Comparison of ENCODE assay signal across 25 cellular contexts in genomic region chr13:79703772-79704171, GRCh38.
DNase-seq lines count a peak whose midpoint lies in the region; ATAC-seq, FAIRE-seq and TF ChIP-seq lines count a peak whose summit lies in the region.
"Had no signal": no experiment of that assay in that cellular context is flagged by ENCODE, and none has a peak within 500 bp of the region (broad histone marks: within the 10 kb centered on the region; RNA-seq: fewer than 3 reads in every experiment).

No MANE protein-coding gene starts in this region.

- POLR2A ChIA-PET in GM12878 (lab: Charles Lee) = no interaction called here

- no peak overlapping the region for H3K4me2 ChIP-seq in GM12878 (ENCODE audit: control insufficient read depth, insufficient read depth)
- H3K4me2 ChIP-seq: GM23338 had no signal

- H3K79me2 ChIP-seq in GM12878 (ENCODE audit: control insufficient read depth, insufficient read depth, low read length) = no peaks in the 10 kb centered on the region

- H3K27me3 Mint-ChIP-seq in T-helper 2 cell treated with Interferon-gamma antibody and Interleukin-4, amounts not matched to agents 5 μg/mL and 100 μg/mL, for 36 hours (ENCODE audit: low read depth) = no peaks in the 10 kb centered on the region
- H3K27me3 Mint-ChIP-seq: activated CD8-positive, alpha-beta memory T cell treated with anti-CD3 and anti-CD28 coated beads, Interleukin-2, amount 10 ng/mL, durations not matched to agents 7 days and 5 days; activated naive CD8-positive, alpha-beta T cell; naive B cell; stimulated activated naive B cell treated with anti-CD40 and anti-IgM and Interleukin-4, amounts not matched to agents 10 μg/mL and 1 μg/mL and 100 μg/mL, for 72 hours had no signal

- RAD21 ChIA-PET in GM12878 (lab: Charles Lee; ENCODE audit: unreplicated experiment) = interaction anchor here (1.3 kb wide), 1 partner anchor 25 kb away, joined by 6 read pairs; no protein-coding TSS in a partner anchor

- no TSS peak for BruUV-seq in GM12878 (replicated peaks; lab: Mats Ljungman, UMichigan)

- DNase-seq in GM12878 (ENCODE audit: low read depth, low spot score) (no peak), A172 (ENCODE audit: low spot score) (no peak), cerebellar nuclear complex (lab: John Stamatoyannopoulos, UW) (no peak), urothelium cell line (ENCODE audit: low spot score) (no peak)
- no peak for DNase-seq in T-helper 2 cell treated with Interferon-gamma antibody and Interleukin-4, amounts not matched to agents 5 μg/mL and 100 μg/mL, for 36 hours (ENCODE audit: low spot score)
- DNase-seq: activated CD4-positive, alpha-beta T cell treated with anti-CD3 and anti-CD28 coated beads for 4 hours; activated CD8-positive, alpha-beta memory T cell treated with anti-CD3 and anti-CD28 coated beads, Interleukin-2, amount 10 ng/mL, durations not matched to agents 7 days and 5 days; caudate nucleus; head of caudate nucleus; mesendoderm; naive B cell; NCI-H2171; NCI-H524 treated with DMSO at 0.1 percent for 48 hours; Peyer's patch; small intestine; stimulated activated CD4-positive, alpha-beta T cell treated with anti-CD3 and anti-CD28 coated beads, Interleukin-2, amount 100 ng/mL, for 48 hours; stimulated activated naive B cell treated with anti-CD40 and anti-IgM and Interleukin-4, amounts not matched to agents 10 μg/mL and 1 μg/mL and 100 μg/mL, for 72 hours had no signal

- CTCF ChIA-PET in GM12878 (lab: Yijun Ruan, JAX) = interaction anchor here (0.6 to 2.1 kb wide), 2 partner anchors 24 to 25 kb away, joined by 3 to 6 read pairs; no protein-coding TSS in a partner anchor

- no peak for TF ChIP-seq CTCF in GM12878 (IDR thresholded peaks at IDR 0.05 in 2 of 3, conservative IDR thresholded peaks at IDR 0.05 in 1 of 3; ENCODE audit: control insufficient read depth in 2 of 3, extremely low read depth in 1 of 3, insufficient read depth in 1 of 3, low read depth in 3 of 3, low read length in 3 of 3)

- no peak overlapping the region for H3K4me3 Mint-ChIP-seq in T-helper 2 cell treated with Interferon-gamma antibody and Interleukin-4, amounts not matched to agents 5 μg/mL and 100 μg/mL, for 36 hours
- H3K4me3 Mint-ChIP-seq: activated CD8-positive, alpha-beta memory T cell treated with anti-CD3 and anti-CD28 coated beads, Interleukin-2, amount 10 ng/mL, durations not matched to agents 7 days and 5 days; activated naive CD8-positive, alpha-beta T cell; GM23338; naive B cell; stimulated activated naive B cell treated with anti-CD40 and anti-IgM and Interleukin-4, amounts not matched to agents 10 μg/mL and 1 μg/mL and 100 μg/mL, for 72 hours had no signal

- H3K9me3 ChIP-seq in GM12878 (replicated peaks; ENCODE audit: control insufficient read depth, insufficient read depth, low read length) = no peaks in the 10 kb centered on the region
- H3K9me3 ChIP-seq: ascending aorta, Peyer's patch had no signal

- H3K9me3 Mint-ChIP-seq in T-helper 2 cell treated with Interferon-gamma antibody and Interleukin-4, amounts not matched to agents 5 μg/mL and 100 μg/mL, for 36 hours = no peaks in the 10 kb centered on the region
- H3K9me3 Mint-ChIP-seq: GM23338; stimulated activated naive B cell treated with anti-CD40 and anti-IgM and Interleukin-4, amounts not matched to agents 10 μg/mL and 1 μg/mL and 100 μg/mL, for 72 hours had no signal

- H3K4me3 ChIP-seq in GM12878 = no peak overlapping the region
- H3K4me3 ChIP-seq: ascending aorta, GM23338, K562, Peyer's patch had no signal

- H3K4me1 ChIP-seq in GM12878 (ENCODE audit: control insufficient read depth, insufficient read depth, low read length) = no peaks in the 10 kb centered on the region
- H3K4me1 ChIP-seq: ascending aorta, Peyer's patch had no signal

- TF ChIP-seq RAD21 in GM12878 (IDR thresholded peaks at IDR 0.05; ENCODE audit: insufficient read depth, low read depth, low read length) = no peak

- no peak for TF ChIP-seq POLR2A in GM12878 (IDR thresholded peaks at IDR 0.05; ENCODE audit: low read depth, low read length)

- no peaks in the 10 kb centered on the region for H3K36me3 ChIP-seq in GM12878 (ENCODE audit: control insufficient read depth in 2 of 2, insufficient read depth in 2 of 2, low read length in 1 of 2)
- H3K36me3 ChIP-seq: ascending aorta, Peyer's patch had no signal

- no peak for TF ChIP-seq EP300 in GM12878 (IDR thresholded peaks at IDR 0.05; ENCODE audit: borderline replicate concordance in 1 of 2, control insufficient read depth in 1 of 2, low read depth in 2 of 2, low read length in 2 of 2)

- H4K20me1 ChIP-seq in GM12878 (ENCODE audit: control insufficient read depth, insufficient read depth) = no peaks in the 10 kb centered on the region

- ATAC-seq in GM19025 (IDR thresholded peaks at IDR 0.05; ENCODE audit: low read depth, unreplicated experiment) (peak; percentile 51), GM21526 (IDR thresholded peaks at IDR 0.05; ENCODE audit: low FRiP score, unreplicated experiment) (peak; percentile 92), HG03103 (IDR thresholded peaks at IDR 0.05; ENCODE audit: low read depth, unreplicated experiment) (peak; percentile 72), GM12878 (peak; percentile 91)
- ATAC-seq: activated CD8-positive, alpha-beta memory T cell treated with anti-CD3 and anti-CD28 coated beads, Interleukin-2, amount 10 ng/mL, durations not matched to agents 7 days and 5 days; GM23338; K562; stimulated activated naive B cell treated with anti-CD40 and anti-IgM and Interleukin-4, amounts not matched to agents 10 μg/mL and 1 μg/mL and 100 μg/mL, for 72 hours had no signal

- FAIRE-seq in GM12878 (lab: Jason Lieb, UNC) (peak; percentile 35), urothelium cell line (lab: Jason Lieb, UNC) (no peak)
- FAIRE-seq: endothelial cell of umbilical vein, K562, small intestine had no signal

- WGBS in GM12878 (ENCODE audit: insufficient coverage, insufficient replicate concordance, low lambda C conversion rate, missing lambda C conversion rate) = 0% methylated on average over 1 of the region's 1 CpG

- H3K27me3 ChIP-seq in GM12878 (replicated peaks in 1 of 2; ENCODE audit: control insufficient read depth in 2 of 2, insufficient read depth in 2 of 2, low read length in 1 of 2) = no peaks in the 10 kb centered on the region
- H3K27me3 ChIP-seq: ascending aorta, Peyer's patch had no signal

- in situ Hi-C loops in GM12878 (cut with MboI) = no loop called here

- no peak overlapping the region for H3K9ac ChIP-seq in GM12878 (ENCODE audit: control insufficient read depth, insufficient read depth, low read length)

- H3K27ac ChIP-seq in GM12878 (ENCODE audit: control insufficient read depth, insufficient read depth) = no peak overlapping the region
- H3K27ac ChIP-seq: ascending aorta, Peyer's patch had no signal

- no peak overlapping the region for H3K27ac Mint-ChIP-seq in T-helper 2 cell treated with Interferon-gamma antibody and Interleukin-4, amounts not matched to agents 5 μg/mL and 100 μg/mL, for 36 hours
- H3K27ac Mint-ChIP-seq: activated CD8-positive, alpha-beta memory T cell treated with anti-CD3 and anti-CD28 coated beads, Interleukin-2, amount 10 ng/mL, durations not matched to agents 7 days and 5 days; activated naive CD8-positive, alpha-beta T cell; GM23338; naive B cell; stimulated activated naive B cell treated with anti-CD40 and anti-IgM and Interleukin-4, amounts not matched to agents 10 μg/mL and 1 μg/mL and 100 μg/mL, for 72 hours had no signal

- intact Hi-C loops in GM12878 (cut with micrococcal nuclease; ENCODE audit: unreplicated experiment) = no loop called here

- H3K36me3 Mint-ChIP-seq in T-helper 2 cell treated with Interferon-gamma antibody and Interleukin-4, amounts not matched to agents 5 μg/mL and 100 μg/mL, for 36 hours (ENCODE audit: low read depth) = no peaks in the 10 kb centered on the region
- H3K36me3 Mint-ChIP-seq: activated CD8-positive, alpha-beta memory T cell treated with anti-CD3 and anti-CD28 coated beads, Interleukin-2, amount 10 ng/mL, durations not matched to agents 7 days and 5 days; activated naive CD8-positive, alpha-beta T cell; naive B cell; stimulated activated naive B cell treated with anti-CD40 and anti-IgM and Interleukin-4, amounts not matched to agents 10 μg/mL and 1 μg/mL and 100 μg/mL, for 72 hours had no signal

- no peaks in the 10 kb centered on the region for H3K4me1 Mint-ChIP-seq in T-helper 2 cell treated with Interferon-gamma antibody and Interleukin-4, amounts not matched to agents 5 μg/mL and 100 μg/mL, for 36 hours (ENCODE audit: low read depth)
- H3K4me1 Mint-ChIP-seq: activated CD8-positive, alpha-beta memory T cell treated with anti-CD3 and anti-CD28 coated beads, Interleukin-2, amount 10 ng/mL, durations not matched to agents 7 days and 5 days; GM23338; naive B cell; stimulated activated naive B cell treated with anti-CD40 and anti-IgM and Interleukin-4, amounts not matched to agents 10 μg/mL and 1 μg/mL and 100 μg/mL, for 72 hours had no signal

- no peak overlapping the region for H2AFZ ChIP-seq in GM12878 (ENCODE audit: control insufficient read depth, low read depth, low read length)
- H2AFZ ChIP-seq: GM23338 had no signal

- SMC1A ChIA-PET in GM12878 (lab: Charles Lee; ENCODE audit: uncharacterized antibody, unreplicated experiment) = interaction anchor here (0.8 to 1.6 kb wide), 5 partner anchors 11 to 149 kb away, joined by 3 read pairs; no protein-coding TSS in a partner anchor

TF ChIP-seq in GM12878, 131 proteins besides CTCF, POLR2A, EP300 and RAD21:
- TF ChIP-seq RB1 (IDR thresholded peaks at IDR 0.05; ENCODE audit: borderline replicate concordance) (no peak), RUNX3 (IDR thresholded peaks at IDR 0.05; ENCODE audit: low read length) (peak; percentile 39; the same call in 1 of the 2 replicates)
TF ChIP-seq in GM12878: peak in this region for 1.
